Comparison of ENCODE assay signal across 11 cellular contexts in genomic region chr9:114177423-114178064, GRCh38. TPM values are rescaled to one million over a fixed set of nuclear protein-coding genes. Genes with fewer than 3 reads are reported as not detected.
DNase-seq lines count a peak whose midpoint lies in the region; ATAC-seq and TF ChIP-seq lines count a peak whose summit lies in the region.
"Had no signal": no experiment of that assay in that cellular context is flagged by ENCODE, and none has a peak within 500 bp of the region (broad histone marks: within the 10 kb centered on the region; RNA-seq: fewer than 3 reads in every experiment).

No MANE protein-coding gene starts in this region.

- no peak for ATAC-seq in activated T-cell treated with anti-CD3 and anti-CD28 coated beads, Interleukin-2, amount 50 U/mL, for 72 hours (replicated peaks in 1 of 2)
- ATAC-seq in GM18873 (IDR thresholded peaks at IDR 0.05; ENCODE audit: low FRiP score, unreplicated experiment): no peak
- ATAC-seq in HG02642 (IDR thresholded peaks at IDR 0.05; ENCODE audit: poor library complexity, unreplicated experiment): no peak

- DNase-seq in ELR (ENCODE audit: low read depth): peak; percentile 86
- peak; percentile 69 for DNase-seq in SK-MEL-5 (ENCODE audit: low read depth, low spot score)
- peak; percentile 36 for DNase-seq in fibroblast of gingiva (ENCODE audit: low read depth)
- no peak for DNase-seq in osteocyte (ENCODE audit: extremely low spot score, unreplicated experiment)
- DNase-seq in activated T-cell treated with anti-CD3 and anti-CD28 coated beads, Interleukin-2, amount 50 U/mL, for 72 hours: no peak
- DNase-seq in NCI-H82 (lab: John Stamatoyannopoulos, UW): no peak
- DNase-seq: activated T-cell treated with anti-CD3 and anti-CD28 coated beads for 4 hours, colonic mucosa, DMS53 had no signal

- no peaks in the 10 kb centered on the region for H3K27me3 Mint-ChIP-seq in osteocyte (ENCODE audit: unreplicated experiment)
- no peaks in the 10 kb centered on the region for H3K27me3 Mint-ChIP-seq in activated T-cell treated with anti-CD3 and anti-CD28 coated beads, Interleukin-2, amount 50 U/mL, for 72 hours (ENCODE audit: low read depth)

- H3K4me3 Mint-ChIP-seq in osteocyte (ENCODE audit: unreplicated experiment): no peak overlapping the region
- H3K4me3 Mint-ChIP-seq in activated T-cell treated with anti-CD3 and anti-CD28 coated beads, Interleukin-2, amount 50 U/mL, for 72 hours: no peak overlapping the region

- peaks cover 3% of the 10 kb centered on the region for H3K36me3 Mint-ChIP-seq in osteocyte (ENCODE audit: unreplicated experiment)
- no peaks in the 10 kb centered on the region for H3K36me3 Mint-ChIP-seq in activated T-cell treated with anti-CD3 and anti-CD28 coated beads, Interleukin-2, amount 50 U/mL, for 72 hours (ENCODE audit: insufficient read depth in 2 of 2)

- no peak for TF ChIP-seq CTCF in osteocyte (IDR thresholded peaks at IDR 0.05)

- H3K4me1 Mint-ChIP-seq in osteocyte (ENCODE audit: unreplicated experiment): peaks cover 86% of the 10 kb centered on the region
- H3K4me1 Mint-ChIP-seq in activated T-cell treated with anti-CD3 and anti-CD28 coated beads, Interleukin-2, amount 50 U/mL, for 72 hours (ENCODE audit: low read depth): no peaks in the 10 kb centered on the region

- in situ Hi-C loops in SK-MEL-5 (cut with HindIII; ENCODE audit: low pct_unique_long_range_greater_than_20kb, low sequenced_read_pairs): no loop called here

- no peaks in the 10 kb centered on the region for H3K9me3 Mint-ChIP-seq in osteocyte (ENCODE audit: unreplicated experiment)
- H3K9me3 Mint-ChIP-seq in activated T-cell treated with anti-CD3 and anti-CD28 coated beads, Interleukin-2, amount 50 U/mL, for 72 hours: no peaks in the 10 kb centered on the region

- peak overlapping the region; percentile 58 for H3K27ac Mint-ChIP-seq in osteocyte (ENCODE audit: unreplicated experiment)
- H3K27ac Mint-ChIP-seq in activated T-cell treated with anti-CD3 and anti-CD28 coated beads, Interleukin-2, amount 50 U/mL, for 72 hours: no peak overlapping the region

RNA-seq across cellular contexts. Expression of gene COL27A1, which starts 22.2 kb away (rescaled TPM):
- total RNA-seq in SK-MEL-5 (2014; rRNA removed; shearing (Covaris generic)): 0.90 and 2.3 TPM in 2 replicates
- polyA plus RNA-seq in SK-MEL-5 (2015; cell fraction: cytosol; rRNA removed): 2.0 and 2.6 TPM in 2 replicates
- polyA plus RNA-seq in SK-MEL-5 (2015; cell fraction: nucleus; rRNA removed): 29.0 and 39.3 TPM in 2 replicates
- total RNA-seq in osteocyte: 44.4 and 44.8 TPM in 2 replicates
- 1 to 10 TPM; 1.3 to 2.4 TPM for total RNA-seq in activated T-cell treated with anti-CD3 and anti-CD28 coated beads, Interleukin-2, amount 50 U/mL, for 72 hours

Comparison
In these comparisons a context has a peak if more than half of its experiments do, and no peak if none do; other contexts are left out.
1. DNase-seq: peak in ELR (single experiment), SK-MEL-5 (single experiment) and fibroblast of gingiva (single experiment); none in osteocyte (single experiment), activated T-cell treated with anti-CD3 and anti-CD28 coated beads, Interleukin-2, amount 50 U/mL, for 72 hours (0 of 2) and NCI-H82 (single experiment).
2. RNA of gene COL27A1, which starts 22.2 kb away (total RNA-seq): 44.4 to 44.8 TPM in osteocyte; 1.3 to 2.4 TPM in activated T-cell treated with anti-CD3 and anti-CD28 coated beads, Interleukin-2, amount 50 U/mL, for 72 hours and 0.90 to 2.3 TPM in SK-MEL-5; every median in the first group is over 10 times any median in the second.